ENCODE assay signal across 13 cellular contexts in genomic region chr12:49489720-49490119, GRCh38. TPM values are rescaled to one million over a fixed set of nuclear protein-coding genes. Genes with fewer than 3 reads are reported as not detected.
DNase-seq lines count a peak whose midpoint lies in the region; ATAC-seq and TF ChIP-seq lines count a peak whose summit lies in the region.
"Had no signal": no experiment of that assay in that cellular context is flagged by ENCODE, and none has a peak within 500 bp of the region (broad histone marks: within the 10 kb centered on the region; RNA-seq: fewer than 3 reads in every experiment).

No MANE protein-coding gene starts in this region.

- TF ChIP-seq CTCF in RWPE1 (conservative IDR thresholded peaks at IDR 0.05; ENCODE audit: low read depth) (no peak), epithelial cell of esophagus (IDR thresholded peaks at IDR 0.05; ENCODE audit: insufficient read depth, low read depth, low read length, missing control alignments) (peak; percentile 42), heart left ventricle (IDR thresholded peaks at IDR 0.05) (no peak), nephron progenitor cell (IDR thresholded peaks at IDR 0.05) (no peak)

- no peaks in the 10 kb centered on the region for H3K36me3 ChIP-seq in H7 (replicated peaks; ENCODE audit: control insufficient read depth, insufficient read depth, low read length)
- peaks cover 0 to 45% (median 21%) of the 10 kb centered on the region in 9 donors for H3K36me3 ChIP-seq in heart left ventricle

- no peak for TF ChIP-seq POLR2A in heart left ventricle (IDR thresholded peaks at IDR 0.05)

- H3K4me3 Mint-ChIP-seq in nephron progenitor cell, result no peak overlapping the region
- H3K4me3 Mint-ChIP-seq: activated CD4-positive, alpha-beta memory T cell treated with anti-CD3 and anti-CD28 coated beads for 36 hours; CD8-positive, alpha-beta memory T cell had no signal

- no peak overlapping the region for H3K4me3 ChIP-seq in H7 (ENCODE audit: insufficient read depth, low read depth, low read length)
- H3K4me3 ChIP-seq in epithelial cell of esophagus (ENCODE audit: low read length), result no peak overlapping the region
- H3K4me3 ChIP-seq in heart left ventricle, result no peak overlapping the region

- peaks cover 36% of the 10 kb centered on the region for H3K36me3 Mint-ChIP-seq in nephron progenitor cell (ENCODE audit: low read depth)
- H3K36me3 Mint-ChIP-seq: activated CD4-positive, alpha-beta memory T cell treated with anti-CD3 and anti-CD28 coated beads for 36 hours had no signal

- H3K9me3 ChIP-seq in heart left ventricle, result no peaks in the 10 kb centered on the region

- 86 to 95% (median 90%) methylated on average over 4 of the region's 4 CpGs for WGBS in heart left ventricle, 4 donors

- H3K9me3 Mint-ChIP-seq in nephron progenitor cell, result no peaks in the 10 kb centered on the region
- H3K9me3 Mint-ChIP-seq: activated CD4-positive, alpha-beta memory T cell treated with anti-CD3 and anti-CD28 coated beads for 36 hours; CD8-positive, alpha-beta memory T cell had no signal

- ATAC-seq in heart left ventricle, result no peak

- peaks cover 9% of the 10 kb centered on the region for H3K4me1 Mint-ChIP-seq in nephron progenitor cell
- H3K4me1 Mint-ChIP-seq: CD8-positive, alpha-beta memory T cell had no signal

- intact Hi-C loops in heart left ventricle (cut with DNase I), result no loop called here

- H3K27ac Mint-ChIP-seq in nephron progenitor cell, result no peak overlapping the region
- H3K27ac Mint-ChIP-seq: activated CD4-positive, alpha-beta memory T cell treated with anti-CD3 and anti-CD28 coated beads for 36 hours; CD8-positive, alpha-beta memory T cell had no signal

- DNase-seq in H7 (peak; percentile 44), RWPE1 (ENCODE audit: low spot score) (peak; percentile 45), epithelial cell of esophagus (ENCODE audit: low read depth) (peak; percentile 91), pulmonary artery endothelial cell (ENCODE audit: low read depth, low spot score) (peak; percentile 80), heart left ventricle (no peak), nephron progenitor cell (no peak)
- DNase-seq in activated effector memory CD4-positive, alpha-beta T cell treated with anti-CD3 and anti-CD28 coated beads, Interleukin-2, amount 50 U/mL, for 16 hours, result no peak
- DNase-seq: activated CD4-positive, alpha-beta memory T cell treated with anti-CD3 and anti-CD28 coated beads for 36 hours; activated naive CD4-positive, alpha-beta T cell; CD8-positive, alpha-beta memory T cell; NCI-H187; stimulated activated CD4-positive, alpha-beta T cell treated with anti-CD3 and anti-CD28 coated beads, Interleukin-4, amount 100 ng/mL, for 24 hours had no signal

- H3K4me1 ChIP-seq in heart left ventricle, result no peaks in the 10 kb centered on the region
- H3K4me1 ChIP-seq: parathyroid adenoma had no signal

- POLR2A ChIA-PET in RWPE1 (lab: Yijun Ruan, JAX; ENCODE audit: low non-redundant PET), result no interaction called here

- H3K27ac ChIP-seq in RWPE1, result no peak overlapping the region
- no peak overlapping the region for H3K27ac ChIP-seq in heart left ventricle
- H3K27ac ChIP-seq: parathyroid adenoma had no signal

- no peaks in the 10 kb centered on the region for H3K27me3 ChIP-seq in H7 (ENCODE audit: control insufficient read depth, insufficient read depth, low read length)
- H3K27me3 ChIP-seq in heart left ventricle, result no peaks in the 10 kb centered on the region

- CTCF ChIA-PET in RWPE1 (lab: Yijun Ruan, JAX), result interaction anchor here (0.6 to 0.7 kb wide), 2 partner anchors 23 to 423 kb away, joined by 3 read pairs; no protein-coding TSS in a partner anchor

- no peaks in the 10 kb centered on the region for H3K27me3 Mint-ChIP-seq in nephron progenitor cell (ENCODE audit: low read depth, poor library complexity)
- H3K27me3 Mint-ChIP-seq: activated CD4-positive, alpha-beta memory T cell treated with anti-CD3 and anti-CD28 coated beads for 36 hours; CD8-positive, alpha-beta memory T cell had no signal

RNA-seq across cellular contexts. Expression of gene KCNH3, which starts 49.1 kb away (rescaled TPM):
- 0.97 TPM in 1 of 2 replicates, not detected in the other for total RNA-seq in H7 (2014; rRNA removed; shearing (Covaris generic))
- total RNA-seq in pulmonary artery endothelial cell (0.26 and 0.28 TPM in 2 replicates), heart left ventricle (1 to 10 TPM in 3 of 9 donors, under 1 TPM in 6; 0.19 to 2.2 (median 0.40) TPM)
- under 1 TPM; 0.14 to 0.42 TPM for polyA plus RNA-seq in heart left ventricle

Comparison
In these comparisons a context has a peak if more than half of its experiments do, and no peak if none do; other contexts are left out.
1. DNase-seq: peak in H7 (single experiment), RWPE1 (single experiment), epithelial cell of esophagus (single experiment) and pulmonary artery endothelial cell (single experiment); none in heart left ventricle (0 of 5), nephron progenitor cell (single experiment) and activated effector memory CD4-positive, alpha-beta T cell treated with anti-CD3 and anti-CD28 coated beads, Interleukin-2, amount 50 U/mL, for 16 hours (single experiment).